12 cellular contexts compared by ENCODE assay signal in genomic region chr10:23413629-23414089, GRCh38. TPM values are rescaled to one million over a fixed set of nuclear protein-coding genes. Genes with fewer than 3 reads are reported as not detected.
DNase-seq lines count a peak whose midpoint lies in the region; ATAC-seq and TF ChIP-seq lines count a peak whose summit lies in the region.
"Had no signal": no experiment of that assay in that cellular context is flagged by ENCODE, and none has a peak within 500 bp of the region (broad histone marks: within the 10 kb centered on the region; RNA-seq: fewer than 3 reads in every experiment).

No MANE protein-coding gene starts in this region.

- ATAC-seq in GM18519 (IDR thresholded peaks at IDR 0.05; ENCODE audit: low FRiP score, unreplicated experiment) (peak; percentile 98), GM21619 (IDR thresholded peaks at IDR 0.05; ENCODE audit: unreplicated experiment) (peak; percentile 93), HG03439 (IDR thresholded peaks at IDR 0.05; ENCODE audit: unreplicated experiment) (peak; percentile 89), left lung (peak; percentile 23)
- ATAC-seq: esophagus mucosa, K562 had no signal

- intact Hi-C loops in left lung (cut with DNase I) (no loop called here), esophagus muscularis mucosa (cut with DNase I) (no loop called here)

- no peak overlapping the region for H3K4me3 ChIP-seq in left lung
- no peak overlapping the region for H3K4me3 ChIP-seq in esophagus muscularis mucosa
- H3K4me3 ChIP-seq: K562 had no signal

- no peak for TF ChIP-seq POLR2A in esophagus muscularis mucosa (IDR thresholded peaks at IDR 0.05; ENCODE audit: low read depth)

- peaks cover 12% of the 10 kb centered on the region for H3K4me1 Mint-ChIP-seq in activated CD4-positive, alpha-beta T cell treated with anti-CD3 and anti-CD28 coated beads, Interleukin-2, amount 10 ng/mL, durations not matched to agents 7 days and 5 days

- no peaks in the 10 kb centered on the region for H3K27me3 ChIP-seq in left lung
- H3K27me3 ChIP-seq in esophagus muscularis mucosa = no peaks in the 10 kb centered on the region

- H3K36me3 Mint-ChIP-seq in activated CD4-positive, alpha-beta T cell treated with anti-CD3 and anti-CD28 coated beads, Interleukin-2, amount 10 ng/mL, durations not matched to agents 7 days and 5 days (ENCODE audit: low read depth) = no peaks in the 10 kb centered on the region
- H3K36me3 Mint-ChIP-seq: mesothelial cell of epicardium had no signal

- no peaks in the 10 kb centered on the region for H3K4me1 ChIP-seq in left lung
- no peaks in the 10 kb centered on the region for H3K4me1 ChIP-seq in esophagus muscularis mucosa

- H3K27ac ChIP-seq in left lung = peak overlapping the region in 1 of 2 donors; percentile 70
- no peak overlapping the region for H3K27ac ChIP-seq in esophagus muscularis mucosa (replicated peaks in 1 of 4)

- TF ChIP-seq CTCF in left lung (IDR thresholded peaks at IDR 0.05) (no peak), esophagus muscularis mucosa (IDR thresholded peaks at IDR 0.05) (no peak)

- no peak overlapping the region for H3K4me3 Mint-ChIP-seq in activated CD4-positive, alpha-beta T cell treated with anti-CD3 and anti-CD28 coated beads, Interleukin-2, amount 10 ng/mL, durations not matched to agents 7 days and 5 days
- H3K4me3 Mint-ChIP-seq: mesothelial cell of epicardium had no signal

- H3K36me3 ChIP-seq in left lung (no peaks in the 10 kb centered on the region), esophagus muscularis mucosa (no peaks in the 10 kb centered on the region)

- no peak for TF ChIP-seq EP300 in esophagus muscularis mucosa (IDR thresholded peaks at IDR 0.05)

- no peaks in the 10 kb centered on the region for H3K9me3 Mint-ChIP-seq in activated CD4-positive, alpha-beta T cell treated with anti-CD3 and anti-CD28 coated beads, Interleukin-2, amount 10 ng/mL, durations not matched to agents 7 days and 5 days
- H3K9me3 Mint-ChIP-seq: mesothelial cell of epicardium had no signal

- 73% methylated on average over 5 of the region's 5 CpGs for WGBS in esophagus muscularis mucosa

- POLR2A ChIA-PET in activated CD4-positive, alpha-beta T cell treated with anti-CD3 and anti-CD28 coated beads, Interleukin-2, amount 10 ng/mL, durations not matched to agents 7 days and 5 days (lab: Charles Lee) = no interaction called here
- POLR2A ChIA-PET in HEK293T (lab: Yijun Ruan, JAX) = no interaction called here

- CTCF ChIA-PET in activated CD4-positive, alpha-beta T cell treated with anti-CD3 and anti-CD28 coated beads, Interleukin-2, amount 10 ng/mL, durations not matched to agents 7 days and 5 days (lab: Charles Lee) = interaction anchor here (0.6 to 3.0 kb wide), 2 partner anchors 9 to 20 kb away, joined by 3 to 7 read pairs; no protein-coding TSS in a partner anchor
- CTCF ChIA-PET in HEK293T (lab: Yijun Ruan, JAX) = no interaction called here

- H3K27me3 Mint-ChIP-seq in activated CD4-positive, alpha-beta T cell treated with anti-CD3 and anti-CD28 coated beads, Interleukin-2, amount 10 ng/mL, durations not matched to agents 7 days and 5 days = no peaks in the 10 kb centered on the region

- DNase-seq in left lung = no peak
- DNase-seq in activated CD4-positive, alpha-beta T cell treated with anti-CD3 and anti-CD28 coated beads, Interleukin-2, amount 10 ng/mL, durations not matched to agents 7 days and 5 days = no peak
- DNase-seq in esophagus muscularis mucosa (ENCODE audit: extremely low spot score) = no peak
- DNase-seq in NCI-H1417 (lab: John Stamatoyannopoulos, UW) = no peak
- DNase-seq in HEK293T (ENCODE audit: extremely low spot score) = no peak
- DNase-seq: stimulated activated CD4-positive, alpha-beta T cell treated with anti-CD3 and anti-CD28 coated beads, Interleukin-2, amount 100 ng/mL, for 48 hours had no signal

- H3K27ac Mint-ChIP-seq in activated CD4-positive, alpha-beta T cell treated with anti-CD3 and anti-CD28 coated beads, Interleukin-2, amount 10 ng/mL, durations not matched to agents 7 days and 5 days = no peak overlapping the region
- H3K27ac Mint-ChIP-seq: mesothelial cell of epicardium had no signal

- no peaks in the 10 kb centered on the region for H3K9me3 ChIP-seq in left lung
- no peaks in the 10 kb centered on the region for H3K9me3 ChIP-seq in esophagus muscularis mucosa

TF ChIP-seq in HEK293T, 16 proteins besides CTCF, POLR2A, EP300 and RAD21:
- TF ChIP-seq ZNF384 (IDR thresholded peaks at IDR 0.05) = no peak
- TF ChIP-seq ARNT (IDR thresholded peaks at IDR 0.05) = no peak
- TF ChIP-seq FOXM1 (IDR thresholded peaks at IDR 0.05; ENCODE audit: borderline replicate concordance) = no peak
- TF ChIP-seq SP1 (IDR thresholded peaks at IDR 0.05) = no peak
- no peak for TF ChIP-seq FOXA1 (IDR thresholded peaks at IDR 0.05)
- TF ChIP-seq CTBP1 (IDR thresholded peaks at IDR 0.05; ENCODE audit: borderline replicate concordance) = no peak
- TF ChIP-seq L3MBTL2 (conservative IDR thresholded peaks at IDR 0.05) = no peak
- TF ChIP-seq NFRKB (IDR thresholded peaks at IDR 0.05) = no peak
- no peak for TF ChIP-seq TARDBP (IDR thresholded peaks at IDR 0.05)
- no peak for TF ChIP-seq HDGF (IDR thresholded peaks at IDR 0.05; ENCODE audit: borderline replicate concordance)
- TF ChIP-seq, protein P1, sequence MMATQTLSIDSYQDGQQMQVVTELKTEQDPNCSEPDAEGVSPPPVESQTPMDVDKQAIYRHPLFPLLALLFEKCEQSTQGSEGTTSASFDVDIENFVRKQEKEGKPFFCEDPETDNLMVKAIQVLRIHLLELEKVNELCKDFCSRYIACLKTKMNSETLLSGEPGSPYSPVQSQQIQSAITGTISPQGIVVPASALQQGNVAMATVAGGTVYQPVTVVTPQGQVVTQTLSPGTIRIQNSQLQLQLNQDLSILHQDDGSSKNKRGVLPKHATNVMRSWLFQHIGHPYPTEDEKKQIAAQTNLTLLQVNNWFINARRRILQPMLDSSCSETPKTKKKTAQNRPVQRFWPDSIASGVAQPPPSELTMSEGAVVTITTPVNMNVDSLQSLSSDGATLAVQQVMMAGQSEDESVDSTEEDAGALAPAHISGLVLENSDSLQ (IDR thresholded peaks at IDR 0.05) = no peak
- TF ChIP-seq BHLHE40 (IDR thresholded peaks at IDR 0.05; ENCODE audit: borderline replicate concordance) = no peak
- TF ChIP-seq SUZ12 (IDR thresholded peaks at IDR 0.05) = no peak
- TF ChIP-seq LEF1 (IDR thresholded peaks at IDR 0.05; ENCODE audit: borderline replicate concordance) = no peak
- no peak for TF ChIP-seq ELF4 (IDR thresholded peaks at IDR 0.05)
- no peak for TF ChIP-seq FOXK2 (IDR thresholded peaks at IDR 0.05)

RNA-seq across cellular contexts. Expression of gene OTUD1, which starts 25.2 kb away (rescaled TPM):
- total RNA-seq in left lung (10 to 100 TPM; 19.4 to 21.6 TPM), esophagus muscularis mucosa (10 to 100 TPM in 3 of 4 donors, 1 to 10 TPM in 1; 9.3 to 19.1 (median 11.4) TPM)
- total RNA-seq in activated CD4-positive, alpha-beta T cell treated with anti-CD3 and anti-CD28 coated beads, Interleukin-2, amount 10 ng/mL, durations not matched to agents 7 days and 5 days = 10 to 100 TPM; 16.4 to 16.8 TPM

Comparison
In these comparisons a context has a peak if more than half of its experiments do, and no peak if none do; other contexts are left out.
1. ATAC-seq: peak in every context shown above with its lines; median percentile 98 in GM18519; 93 in GM21619; 89 in HG03439; 23 in left lung.